ENCODE assay signal across 14 cellular contexts in genomic region chr2:189874571-189875320, GRCh38.
A peak's percentile ranks its signal among the peaks of the same experiment; 100 is the strongest.
DNase-seq lines count a peak whose midpoint lies in the region; ATAC-seq, FAIRE-seq and TF ChIP-seq lines count a peak whose summit lies in the region.
"Had no signal": no experiment of that assay in that cellular context is flagged by ENCODE, and none has a peak within 500 bp of the region (broad histone marks: within the 10 kb centered on the region; RNA-seq: fewer than 3 reads in every experiment).

No MANE protein-coding gene starts in this region.

- H4K20me1 ChIP-seq in GM23338 (replicated peaks; ENCODE audit: insufficient read depth), result no peaks in the 10 kb centered on the region

- H3K4me1 Mint-ChIP-seq in memory B cell, result peaks cover 12% of the 10 kb centered on the region
- H3K4me1 Mint-ChIP-seq in GM23338, result no peaks in the 10 kb centered on the region

- H3K9me2 ChIP-seq in GM23338 (ENCODE audit: insufficient read depth), result no peaks in the 10 kb centered on the region

- peak; percentile 27 for FAIRE-seq in H54 (lab: Jason Lieb, UNC)
- FAIRE-seq: RCC 7860 had no signal

- no peaks in the 10 kb centered on the region for H3K79me2 ChIP-seq in GM23338 (replicated peaks; ENCODE audit: insufficient read depth)

- H3K9me3 ChIP-seq in SJSA1 (replicated peaks), result no peaks in the 10 kb centered on the region
- H3K9me3 ChIP-seq: Caco-2, spleen had no signal

- H3K27ac Mint-ChIP-seq in memory B cell (peak overlapping the region; percentile 64), GM23338 (no peak overlapping the region)

- H3K4me2 ChIP-seq in GM23338, result no peak overlapping the region

- H3K9me3 Mint-ChIP-seq in memory B cell (peaks cover 4% of the 10 kb centered on the region), GM23338 (no peaks in the 10 kb centered on the region)

- H3K27ac ChIP-seq in SJSA1 (peak overlapping the region; percentile 8; the same call in 1 of the 2 replicates), GM23338 (ENCODE audit: low read depth) (no peak overlapping the region)

- H3K4me3 ChIP-seq in SJSA1 (no peak overlapping the region), GM23338 (no peak overlapping the region)
- H3K4me3 ChIP-seq: spleen had no signal

- no peaks in the 10 kb centered on the region for H3K27me3 Mint-ChIP-seq in memory B cell
- H3K27me3 Mint-ChIP-seq in GM23338 (ENCODE audit: insufficient read depth, low read depth, poor library complexity), result peaks cover 7% of the 10 kb centered on the region

- H2AFZ ChIP-seq in GM23338, result no peak overlapping the region

- no peak overlapping the region for H3K4me3 Mint-ChIP-seq in memory B cell
- no peak overlapping the region for H3K4me3 Mint-ChIP-seq in GM23338

- DNase-seq in GM13977 (ENCODE audit: low spot score) (peak; percentile 6), H54 (ENCODE audit: insufficient read length, low spot score) (no peak), SJSA1 (ENCODE audit: low read depth in 1 of 2, low spot score in 2 of 2) (peak in 1 of 2 experiments; percentile 38), memory B cell (ENCODE audit: low spot score in 2 of 2) (no peak), HCEC 1CT (no peak), globus pallidus (ENCODE audit: low spot score) (no peak), GM23338 (ENCODE audit: low spot score) (no peak)
- DNase-seq: activated effector memory CD4-positive, alpha-beta T cell treated with Interleukin-2 at 50 U/mL for 16 hours; Caco-2; foreskin fibroblast; left cardiac atrium; spleen had no signal

- H3K36me3 ChIP-seq in SJSA1, result peaks cover 9% of the 10 kb centered on the region
- no peaks in the 10 kb centered on the region for H3K36me3 ChIP-seq in GM23338 (ENCODE audit: insufficient read depth)

- H3K4me1 ChIP-seq in SJSA1 (replicated peaks) (peaks cover 6% of the 10 kb centered on the region), GM23338 (ENCODE audit: insufficient read depth) (peaks cover 2% of the 10 kb centered on the region; the same call in 1 of the 2 replicates)
- H3K4me1 ChIP-seq: Caco-2 had no signal

- in situ Hi-C loops in GM13977 (cut with MboI; ENCODE audit: low pct_unique_long_range_greater_than_20kb, low sequenced_read_pairs, unreplicated experiment), result no loop called here

- ATAC-seq in memory B cell (ENCODE audit: low read depth) (peak; percentile 71), GM23338 (no peak), GM18519 (IDR thresholded peaks at IDR 0.05; ENCODE audit: low FRiP score, unreplicated experiment) (no peak)
- ATAC-seq: left cardiac atrium had no signal

- H3K27me3 ChIP-seq in SJSA1 (replicated peaks) (no peaks in the 10 kb centered on the region), GM23338 (ENCODE audit: insufficient read depth) (no peaks in the 10 kb centered on the region)
- H3K27me3 ChIP-seq: spleen had no signal

- peaks cover 18% of the 10 kb centered on the region for H3K36me3 Mint-ChIP-seq in memory B cell
- H3K36me3 Mint-ChIP-seq in GM23338 (ENCODE audit: low read depth), result peaks cover 26% of the 10 kb centered on the region; the same call in 2 of the 3 replicates

- TF ChIP-seq POLR2A in H54 (IDR thresholded peaks at IDR 0.05; ENCODE audit: low read depth, low read length), result no peak

- no peaks in the 10 kb centered on the region for H3F3A ChIP-seq in GM23338 (replicated peaks; ENCODE audit: low read depth)

- TF ChIP-seq CTCF in GM13977 (IDR thresholded peaks at IDR 0.05; ENCODE audit: extremely low read depth, insufficient read depth, missing control alignments) (no peak), GM23338 (conservative IDR thresholded peaks at IDR 0.05; ENCODE audit: low read depth in 2 of 2) (no peak)

TF ChIP-seq in GM23338, 12 proteins besides CTCF, POLR2A, EP300 and RAD21 (continues in another document):
- no peak for TF ChIP-seq NANOG (IDR thresholded peaks at IDR 0.05; ENCODE audit: borderline replicate concordance)
- no peak for TF ChIP-seq EZH2phosphoT487 (IDR thresholded peaks at IDR 0.05; ENCODE audit: unreplicated experiment)
- no peak for TF ChIP-seq ZNF462 (CRISPR knock-in tag; IDR thresholded peaks at IDR 0.05)
- no peak for TF ChIP-seq JUNB (IDR thresholded peaks at IDR 0.05; ENCODE audit: unreplicated experiment)
- no peak for TF ChIP-seq POLR2AphosphoS5 (IDR thresholded peaks at IDR 0.05; ENCODE audit: low read depth)
- no peak for TF ChIP-seq EZH2 (IDR thresholded peaks at IDR 0.05; ENCODE audit: low read depth, unreplicated experiment)
- TF ChIP-seq ZNF114 (CRISPR knock-in tag; IDR thresholded peaks at IDR 0.05), result no peak
- no peak for TF ChIP-seq REST (IDR thresholded peaks at IDR 0.05; ENCODE audit: unreplicated experiment)
- no peak for TF ChIP-seq ZNF331 (CRISPR knock-in tag; IDR thresholded peaks at IDR 0.05; ENCODE audit: low read depth)
